ENCODE assay signal across 8 cellular contexts in the genomic region with DNA sequence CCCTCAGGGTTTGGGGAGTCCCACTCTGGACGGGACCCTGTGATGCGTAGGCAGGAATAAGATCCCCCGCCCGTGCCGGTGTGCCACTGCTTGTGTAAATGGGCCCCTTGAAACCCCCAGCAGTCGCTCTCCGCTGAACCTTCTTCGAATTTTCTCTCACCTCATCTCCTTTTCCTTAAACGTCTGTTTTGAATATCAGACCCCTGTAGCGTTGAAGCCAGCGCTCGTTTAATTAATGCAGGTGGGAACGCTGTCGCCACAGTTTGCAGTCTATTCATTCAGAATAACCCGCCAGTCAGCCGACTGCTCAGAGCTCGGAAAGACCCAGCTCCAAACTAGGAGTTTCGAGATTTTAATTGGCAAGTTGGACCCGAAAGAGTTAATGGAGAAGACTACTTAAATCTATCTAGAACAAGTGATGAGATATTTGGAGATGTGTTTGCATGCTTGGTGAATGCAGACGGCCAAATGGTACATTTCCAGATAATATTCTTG. TPM values are rescaled to one million over a fixed set of nuclear protein-coding genes. Genes with fewer than 3 reads are reported as not detected.
DNase-seq lines count a peak whose midpoint lies in the region; ATAC-seq, FAIRE-seq and TF ChIP-seq lines count a peak whose summit lies in the region.

No MANE protein-coding gene starts in this region.

- H3K4me3 ChIP-seq in AG04449 (ENCODE audit: low read depth, low read length), result peak overlapping the region; percentile 96
- peak overlapping the region; percentile 99 for H3K4me3 ChIP-seq in astrocyte of the spinal cord (ENCODE audit: low read depth, low read length)
- peak overlapping the region; percentile 87 to 91 (median 88) for H3K4me3 ChIP-seq in HepG2 (replicated peaks in 1 of 3; ENCODE audit: insufficient read depth in 1 of 3, low read depth in 2 of 3, low read length in 3 of 3)
- peak overlapping the region; percentile 59 for H3K4me3 ChIP-seq in thymus (ENCODE audit: low read length)

- TF ChIP-seq RAD21 in Ishikawa (IDR thresholded peaks at IDR 0.05; ENCODE audit: low read depth) (no peak), HepG2 (CRISPR knock-in tag; IDR thresholded peaks at IDR 0.05) (no peak)

- 2% methylated on average over 16 of the region's 20 CpGs for WGBS in HepG2 (ENCODE audit: low lambda C conversion rate)
- WGBS in thymus, result 1% methylated on average over 20 of the region's 20 CpGs

- H2AFZ ChIP-seq in HepG2 (ENCODE audit: low read length), result no peak overlapping the region

- peak overlapping the region; percentile 83 for H3K27ac ChIP-seq in HepG2 (ENCODE audit: extremely low read length, insufficient read depth, low read length)
- H3K27ac ChIP-seq in thymus (ENCODE audit: low read depth), result peak overlapping the region; percentile 94

- TSS peak; percentile 96 for BruUV-seq in HepG2 (replicated peaks; lab: Mats Ljungman, UMichigan)

- FAIRE-seq in HepG2 (lab: Jason Lieb, UNC), result no peak

- TF ChIP-seq CTCF in AG04449 (IDR thresholded peaks at IDR 0.05; ENCODE audit: insufficient read depth, low read length, missing control alignments), result no peak
- TF ChIP-seq CTCF in astrocyte of the spinal cord (IDR thresholded peaks at IDR 0.05; ENCODE audit: low read depth, low read length), result no peak
- no peak for TF ChIP-seq CTCF in HepG2 (CRISPR knock-in tag; IDR thresholded peaks at IDR 0.05)

- no peak for TF ChIP-seq POLR2A in HepG2 (IDR thresholded peaks at IDR 0.05; ENCODE audit: insufficient read depth in 1 of 2, low read depth in 2 of 2, low read length in 2 of 2)

- no peaks in the 10 kb centered on the region; a peak in 1 of 5 replicates for H3K27me3 ChIP-seq in HepG2 (ENCODE audit: control insufficient read depth in 1 of 2, insufficient read depth in 2 of 2, low read length in 2 of 2)
- H3K27me3 ChIP-seq in thymus (ENCODE audit: control insufficient read depth, insufficient read depth), result no peaks in the 10 kb centered on the region

- H3K9me3 ChIP-seq in HepG2 (ENCODE audit: low read length) (no peaks in the 10 kb centered on the region), thymus (ENCODE audit: control insufficient read depth) (no peaks in the 10 kb centered on the region)

- H4K20me1 ChIP-seq in HepG2 (ENCODE audit: insufficient read depth, low read length), result no peaks in the 10 kb centered on the region; the same call in 1 of the 2 replicates

- H3K4me2 ChIP-seq in HepG2 (ENCODE audit: low read depth, low read length), result peak overlapping the region; percentile 94

- H3K9ac ChIP-seq in HepG2 (ENCODE audit: insufficient read depth, low read depth, low read length), result peak overlapping the region; percentile 97

- CTCF ChIA-PET in AG04449 (lab: Yijun Ruan, JAX) (interaction anchor here (0.6 to 2.4 kb wide), 7 partner anchors 8 to 226 kb away, joined by 3 to 24 read pairs (median 6); no protein-coding TSS in a partner anchor), HepG2 (lab: Yijun Ruan, JAX; ENCODE audit: low intra/inter-chr PET ratio, low total read pairs) (interaction anchor here (2.1 kb wide), 1 partner anchor 155 kb away, joined by 10 read pairs; no protein-coding TSS in a partner anchor)

- intact Hi-C loops in HepG2 (cut with micrococcal nuclease; ENCODE audit: unreplicated experiment), result loop anchor here (1.0 to 5.0 kb wide), 5 partner anchors 72 to 183 kb away; partner anchors contain the start of genes SGPP1 and WDR89

- ATAC-seq in GM19043 (IDR thresholded peaks at IDR 0.05; ENCODE audit: low read depth, unreplicated experiment) (peak; percentile 11), HepG2 (peak; percentile 19)

- in situ Hi-C loops in astrocyte of the spinal cord (cut with HindIII; ENCODE audit: low sequenced_read_pairs), result no loop called here
- in situ Hi-C loops in HepG2 (cut with HindIII; ENCODE audit: extremely low pct_ligation_motif_present, low pct_unique_long_range_greater_than_20kb), result loop anchor here (5.0 kb wide), 1 partner anchor 152 kb away; no protein-coding TSS in a partner anchor

- DNase-seq in AG04449 (ENCODE audit: low read depth, low spot score), result no peak
- peak; percentile 16 for DNase-seq in astrocyte of the spinal cord (ENCODE audit: low read depth, low spot score)
- DNase-seq in HepG2 (ENCODE audit: low spot score), result no peak
- no peak for DNase-seq in DMS153 treated with DMSO at 0.1 percent for 48 hours (lab: John Stamatoyannopoulos, UW; ENCODE audit: unreplicated experiment)
- DNase-seq in OCI-M2 (lab: John Stamatoyannopoulos, UW; ENCODE audit: unreplicated experiment), result no peak

- POLR2A ChIA-PET in AG04449 (lab: Yijun Ruan, JAX), result interaction anchor here (0.6 to 1.9 kb wide), 7 partner anchors 12 to 996 kb away, joined by 3 to 6 read pairs (median 4); partner anchors contain the start of gene HSPA2
- POLR2A ChIA-PET in HepG2 (lab: Yijun Ruan, JAX), result interaction anchor here (0.7 to 2.5 kb wide), 14 partner anchors 9 to 750 kb away, joined by 3 to 19 read pairs (median 4); partner anchors contain the start of genes ESR2 and WDR89

- peaks cover 2 to 10% of the 10 kb centered on the region in 2 experiments; a peak in 3 of 5 replicates for H3K36me3 ChIP-seq in HepG2 (replicated peaks in 1 of 2; ENCODE audit: control insufficient read depth in 1 of 2, insufficient read depth in 2 of 2, low read length in 2 of 2)
- H3K36me3 ChIP-seq in thymus (ENCODE audit: control insufficient read depth, insufficient read depth), result no peaks in the 10 kb centered on the region

- TF ChIP-seq EP300 in Ishikawa (IDR thresholded peaks at IDR 0.05; ENCODE audit: borderline replicate concordance) (no peak), HepG2 (IDR thresholded peaks at IDR 0.05; ENCODE audit: low read depth in 2 of 2, low read length in 2 of 2) (no peak), HepG2 (CRISPR knock-in tag; IDR thresholded peaks at IDR 0.05; ENCODE audit: borderline replicate concordance) (no peak)

- peaks cover 21% of the 10 kb centered on the region for H3K79me2 ChIP-seq in HepG2 (ENCODE audit: insufficient read depth, low read length)

- peaks cover 39% of the 10 kb centered on the region for H3K4me1 ChIP-seq in HepG2 (ENCODE audit: insufficient read depth, low read length)
- H3K4me1 ChIP-seq in thymus (ENCODE audit: control insufficient read depth, insufficient read depth, low read length), result peaks cover 7% of the 10 kb centered on the region

TF ChIP-seq in Ishikawa, 13 proteins besides CTCF, POLR2A, EP300 and RAD21 (continues in another document):
- TF ChIP-seq TEAD4 (IDR thresholded peaks at IDR 0.05), result no peak
- 0 out of 2 replicates have a peak, but pooled peaks have one; percentile 12 for TF ChIP-seq ZBTB7A (IDR thresholded peaks at IDR 0.05; ENCODE audit: low read depth)
- TF ChIP-seq CREB1 (IDR thresholded peaks at IDR 0.05; ENCODE audit: low read depth), result no peak

TF ChIP-seq in HepG2, 621 proteins besides CTCF, POLR2A, EP300 and RAD21 (continues in another document):
- 0 out of 2 replicates have a peak, but pooled peaks have one; percentile 5 for TF ChIP-seq ZNF709 (CRISPR knock-in tag; IDR thresholded peaks at IDR 0.05)
- no peak for TF ChIP-seq SNRNP70 (IDR thresholded peaks at IDR 0.05; ENCODE audit: low read depth, low read length)
- TF ChIP-seq SMARCC2 (IDR thresholded peaks at IDR 0.05), result no peak
- no peak for TF ChIP-seq RNF219 (CRISPR knock-in tag; IDR thresholded peaks at IDR 0.05)
- no peak for TF ChIP-seq KLF13 (CRISPR knock-in tag; IDR thresholded peaks at IDR 0.05)
- no peak; the same call in 1 of the 2 replicates for TF ChIP-seq ETV6 (CRISPR knock-in tag; conservative IDR thresholded peaks at IDR 0.05)
- no peak for TF ChIP-seq ZKSCAN8 (CRISPR knock-in tag; IDR thresholded peaks at IDR 0.05; ENCODE audit: borderline replicate concordance)

RNA-seq across cellular contexts. Expression of gene PPP2R5E, which starts 0.7 kb away (rescaled TPM):
- total RNA-seq in HepG2 (2016; rRNA removed; fragmentation: Illumina TruSeq; extraction: Trizol), result 11.0 and 22.5 TPM in 2 replicates
- total RNA-seq in HepG2 (2016; cell fraction: cytosol; rRNA removed; fragmentation: Illumina TruSeq; extraction: Trizol; ENCODE audit: low read depth), result 3.9 and 4.8 TPM in 2 replicates
- total RNA-seq in HepG2 (2016; cell fraction: insoluble cytoplasmic fraction; rRNA removed; fragmentation: Illumina TruSeq; extraction: Trizol), result 10.3 and 22.7 TPM in 2 replicates
- 19.8 and 21.1 TPM in 2 replicates for total RNA-seq in HepG2 (2016; cell fraction: membrane; rRNA removed; fragmentation: Illumina TruSeq; extraction: Trizol)
- total RNA-seq in HepG2 (2016; cell fraction: nucleus; rRNA removed; fragmentation: Illumina TruSeq; extraction: Trizol), result 15.6 and 17.0 TPM in 2 replicates
- 6.4 and 8.9 TPM in 2 replicates for polyA plus RNA-seq in HepG2 (2011; rRNA removed)
- 2.7 and 5.2 TPM in 2 replicates for polyA plus RNA-seq in HepG2 (2011; cell fraction: cytosol; rRNA removed)
- polyA plus RNA-seq in HepG2 (2011; cell fraction: nucleus; rRNA removed), result 4.7 and 5.0 TPM in 2 replicates
- polyA plus RNA-seq in HepG2 (2012), result 13.6 and 14.4 TPM in 2 replicates
- polyA plus RNA-seq in HepG2 (2016; cell fraction: cytosol; fragmentation: Illumina TruSeq; extraction: Trizol; ENCODE audit: low read depth), result 4.4 and 5.3 TPM in 2 replicates
- 31.8 and 35.2 TPM in 2 replicates for polyA plus RNA-seq in HepG2 (2016; cell fraction: insoluble cytoplasmic fraction; fragmentation: Illumina TruSeq; extraction: Trizol; ENCODE audit: low read depth)
- polyA plus RNA-seq in HepG2 (2016; cell fraction: membrane; fragmentation: Illumina TruSeq; extraction: Trizol; ENCODE audit: low read depth), result 17.1 TPM in 2 replicates
- polyA plus RNA-seq in HepG2 (2016; cell fraction: nucleus; fragmentation: Illumina TruSeq; extraction: Trizol; ENCODE audit: insufficient read depth, low read depth), result 17.7 and 18.9 TPM in 2 replicates
- 7.8 and 8.6 TPM in 2 replicates for polyA minus RNA-seq in HepG2 (2011; rRNA and poly(A)+ RNA removed; ENCODE audit: low replicate concordance)
- 21.7 and 25.6 TPM in 2 replicates for polyA minus RNA-seq in HepG2 (2011; cell fraction: cytosol; rRNA and poly(A)+ RNA removed)
- polyA minus RNA-seq in HepG2 (2011; cell fraction: nucleus; rRNA and poly(A)+ RNA removed), result 29.4 and 30.6 TPM in 2 replicates
- 14.6 TPM for polyA plus RNA-seq in thymus
